In the genomic region with DNA sequence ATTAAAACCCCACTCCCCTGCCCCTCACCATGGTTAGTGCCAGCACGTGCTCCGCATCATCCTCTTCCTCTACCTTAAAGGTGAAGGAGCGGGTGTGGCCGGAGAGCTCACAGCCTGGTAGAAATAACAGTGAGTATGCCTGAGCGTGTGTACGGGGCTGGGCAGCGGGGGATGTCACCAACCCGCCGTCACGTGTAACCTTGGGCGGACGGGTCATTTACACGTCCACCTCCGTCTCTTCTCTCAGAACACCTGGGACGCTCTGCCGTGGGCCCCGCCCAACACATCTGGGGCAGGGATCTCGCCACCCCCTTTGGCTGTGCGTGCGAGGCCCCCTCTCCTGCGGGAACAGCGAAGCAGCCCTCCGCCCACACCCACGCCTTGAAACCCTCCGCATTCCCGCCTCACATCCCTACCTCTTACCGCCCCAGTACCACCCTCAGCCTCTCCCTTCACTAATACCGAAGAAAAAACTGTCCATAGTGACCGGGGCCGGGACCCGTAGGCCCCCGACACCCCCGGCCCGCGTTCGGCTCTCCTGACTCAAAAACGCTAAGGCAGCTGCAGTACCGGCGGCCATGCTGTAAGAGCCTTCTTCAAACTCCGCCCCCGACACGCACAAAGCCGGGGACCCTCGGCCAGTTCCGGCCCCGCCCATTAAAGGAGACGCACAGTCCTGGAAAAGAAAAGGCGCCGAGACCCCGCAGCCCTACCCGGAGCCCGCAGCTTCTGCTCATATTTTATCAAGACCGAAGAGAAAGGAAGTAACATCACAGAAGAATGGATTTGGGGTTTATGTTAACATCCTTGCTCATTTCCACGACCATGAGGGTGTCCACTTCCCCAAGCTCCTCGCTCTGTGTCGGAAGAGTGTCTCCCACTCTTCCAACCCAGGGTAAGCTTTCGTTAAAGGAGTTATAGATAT, we compare ENCODE assay signal across 8 cellular contexts. TPM values are rescaled to one million over a fixed set of nuclear protein-coding genes. Genes with fewer than 3 reads are reported as not detected.
DNase-seq lines count a peak whose midpoint lies in the region; ATAC-seq and TF ChIP-seq lines count a peak whose summit lies in the region.

Gene NPM3, minus strand, starts transcription at position 636 of the 925 bp plus-strand sequence. Its CDS starts 56 bp downstream, at position 580.

- DNase-seq in NCI-H1417 (lab: John Stamatoyannopoulos, UW) (peak; percentile 70 to 79 (median 71)), NCI-H1417 treated with DMSO at 0.1 percent for 48 hours (lab: John Stamatoyannopoulos, UW) (no peak), NCI-H345 (lab: John Stamatoyannopoulos, UW) (peak; percentile 70), cerebellar cortex (ENCODE audit: low spot score) (peak; percentile 82), kidney epithelial cell (ENCODE audit: low read depth) (peak; percentile 26)
- DNase-seq in activated CD4-positive, CD25-positive, alpha-beta regulatory T cell treated with anti-CD3 and anti-CD28 coated beads, Interleukin-2, amount 50 U/mL, for 72 hours = peak; percentile 82
- peak; percentile 95 for DNase-seq in stimulated activated CD4-positive, alpha-beta T cell treated with anti-CD3 and anti-CD28 coated beads, Interleukin-15, amount 100 ng/mL, for 24 hours

- ATAC-seq in HG02943 (IDR thresholded peaks at IDR 0.05; ENCODE audit: low read depth, unreplicated experiment) = peak; percentile 64

- no peak for TF ChIP-seq CTCF in kidney epithelial cell (IDR thresholded peaks at IDR 0.05; ENCODE audit: insufficient read depth, low read length, poor library complexity, severe bottlenecking)

- H3K27me3 ChIP-seq in kidney epithelial cell (ENCODE audit: control insufficient read depth, insufficient read depth, low read length) = peaks cover 18% of the 10 kb centered on the region

- H3K4me3 ChIP-seq in kidney epithelial cell (ENCODE audit: low read depth, low read length) = peak within 1 kb of the TSS; percentile 67

- peaks cover 2% of the 10 kb centered on the region for H3K36me3 ChIP-seq in kidney epithelial cell (ENCODE audit: control insufficient read depth, insufficient read depth, low read length)

RNA-seq across cellular contexts. Expression of gene NPM3, which starts in this region (rescaled TPM):
- 98.6 and 115 TPM in 2 replicates for total RNA-seq in kidney epithelial cell
